In genomic region chr11:123742778-123743177, GRCh38 we compare ENCODE assay signal across 15 cellular contexts. TPM values are rescaled to one million over a fixed set of nuclear protein-coding genes. Genes with fewer than 3 reads are reported as not detected.
A peak's percentile ranks its signal among the peaks of the same experiment; 100 is the strongest.
DNase-seq lines count a peak whose midpoint lies in the region; ATAC-seq and TF ChIP-seq lines count a peak whose summit lies in the region.
"Had no signal": no experiment of that assay in that cellular context is flagged by ENCODE, and none has a peak within 500 bp of the region (broad histone marks: within the 10 kb centered on the region; RNA-seq: fewer than 3 reads in every experiment).

No MANE protein-coding gene starts in this region.

- H3K27me3 Mint-ChIP-seq in osteocyte (ENCODE audit: unreplicated experiment): peaks cover 31% of the 10 kb centered on the region

- H4K20me1 ChIP-seq in hepatocyte (ENCODE audit: insufficient read depth, poor library complexity, severe bottlenecking): no peaks in the 10 kb centered on the region

- H3K79me2 ChIP-seq in hepatocyte: peaks cover 33% of the 10 kb centered on the region

- no peaks in the 10 kb centered on the region for H3K4me1 ChIP-seq in NT2/D1 (ENCODE audit: insufficient read depth, insufficient read length)
- peaks cover 20% of the 10 kb centered on the region for H3K4me1 ChIP-seq in hepatocyte (ENCODE audit: insufficient read depth)

- H3K4me1 Mint-ChIP-seq in osteocyte (ENCODE audit: unreplicated experiment): peaks cover 15% of the 10 kb centered on the region

- H3K4me3 ChIP-seq in NT2/D1 (ENCODE audit: insufficient read length, low read depth) (peak overlapping the region; percentile 85), hepatocyte (no peak overlapping the region)

- H3K9me3 ChIP-seq in NT2/D1 (ENCODE audit: insufficient read depth, low read length) (peaks cover 20% of the 10 kb centered on the region; the same call in 1 of the 2 replicates), hepatocyte (ENCODE audit: low read depth) (no peaks in the 10 kb centered on the region)
- H3K9me3 ChIP-seq: adrenal gland had no signal

- peak overlapping the region; percentile 99 for H3K4me2 ChIP-seq in hepatocyte

- H3K27me3 ChIP-seq in NT2/D1 (ENCODE audit: insufficient read depth, insufficient read length) (no peaks in the 10 kb centered on the region), hepatocyte (no peaks in the 10 kb centered on the region)
- H3K27me3 ChIP-seq: adrenal gland had no signal

- H3K36me3 ChIP-seq in NT2/D1 (ENCODE audit: insufficient read depth, insufficient read length, low read length) (peaks cover 27% of the 10 kb centered on the region), hepatocyte (replicated peaks; ENCODE audit: insufficient read depth, low read depth) (no peaks in the 10 kb centered on the region)
- H3K36me3 ChIP-seq: adrenal gland had no signal

- no peak overlapping the region for H3K27ac ChIP-seq in hepatocyte
- H3K27ac ChIP-seq: adrenal gland had no signal

- H3K27ac Mint-ChIP-seq in osteocyte (ENCODE audit: unreplicated experiment): no peak overlapping the region

- peaks cover 7% of the 10 kb centered on the region for H3K36me3 Mint-ChIP-seq in osteocyte (ENCODE audit: unreplicated experiment)

- peak overlapping the region; percentile 100 for H2AFZ ChIP-seq in hepatocyte

- no peaks in the 10 kb centered on the region for H3K9me3 Mint-ChIP-seq in osteocyte (ENCODE audit: unreplicated experiment)

- 65% methylated on average over 4 of the region's 4 CpGs for WGBS in hepatocyte (ENCODE audit: low lambda C conversion rate, missing lambda C conversion rate)

- H3K9me2 ChIP-seq in hepatocyte (replicated peaks; ENCODE audit: insufficient read depth): no peaks in the 10 kb centered on the region

- ATAC-seq in HG02852 (IDR thresholded peaks at IDR 0.05; ENCODE audit: unreplicated experiment): no peak
- no peak for ATAC-seq in esophagus mucosa

- H3K4me3 Mint-ChIP-seq in osteocyte (ENCODE audit: unreplicated experiment): peak overlapping the region; percentile 12

- peak overlapping the region; percentile 71 for H3K9ac ChIP-seq in NT2/D1 (ENCODE audit: insufficient read length, low read depth)

- DNase-seq in NCI-H524 treated with DMSO at 0.1 percent for 48 hours (lab: John Stamatoyannopoulos, UW) (peak; percentile 28), NCI-H524 (lab: John Stamatoyannopoulos, UW) (no peak), NT2/D1 (ENCODE audit: low read depth, low spot score) (peak; percentile 32), hepatocyte (ENCODE audit: low spot score) (no peak), osteocyte (ENCODE audit: extremely low spot score, unreplicated experiment) (no peak), CD1c-positive myeloid dendritic cell (ENCODE audit: extremely low spot score) (no peak)
- DNase-seq: 8988T, GOT3, midbrain, NCI-H1092, NCI-H510A, trophoblast cell had no signal

- no peak for TF ChIP-seq CTCF in hepatocyte (IDR thresholded peaks at IDR 0.05; ENCODE audit: poor library complexity)
- no peak for TF ChIP-seq CTCF in osteocyte (IDR thresholded peaks at IDR 0.05)

RNA-seq across cellular contexts. Expression of gene ZNF202, which starts 1.3 kb away (rescaled TPM):
- total RNA-seq in hepatocyte: 5.7 and 9.0 TPM in 2 replicates
- 7.1 and 8.4 TPM in 2 replicates for polyA plus RNA-seq in hepatocyte
- total RNA-seq in osteocyte: 9.5 and 11.2 TPM in 2 replicates
- total RNA-seq in esophagus mucosa: 4.9 TPM

RNA-seq across cellular contexts. Expression of gene OR6X1, which starts 11.5 kb away (rescaled TPM):
- total RNA-seq in hepatocyte (not detected in 2 replicates), osteocyte (not detected in 2 replicates), esophagus mucosa (not detected)
- polyA plus RNA-seq in hepatocyte: not detected in 2 replicates
- total RNA-seq: adrenal gland had no signal
- polyA plus RNA-seq: adrenal gland had no signal

Comparison
In these comparisons a context has a peak if more than half of its experiments do, and no peak if none do; other contexts are left out.
1. DNase-seq: peak in NCI-H524 treated with DMSO at 0.1 percent for 48 hours (single experiment) and NT2/D1 (single experiment); none in NCI-H524 (0 of 2), hepatocyte (single experiment), osteocyte (single experiment) and CD1c-positive myeloid dendritic cell (single experiment).